In the genomic region with DNA sequence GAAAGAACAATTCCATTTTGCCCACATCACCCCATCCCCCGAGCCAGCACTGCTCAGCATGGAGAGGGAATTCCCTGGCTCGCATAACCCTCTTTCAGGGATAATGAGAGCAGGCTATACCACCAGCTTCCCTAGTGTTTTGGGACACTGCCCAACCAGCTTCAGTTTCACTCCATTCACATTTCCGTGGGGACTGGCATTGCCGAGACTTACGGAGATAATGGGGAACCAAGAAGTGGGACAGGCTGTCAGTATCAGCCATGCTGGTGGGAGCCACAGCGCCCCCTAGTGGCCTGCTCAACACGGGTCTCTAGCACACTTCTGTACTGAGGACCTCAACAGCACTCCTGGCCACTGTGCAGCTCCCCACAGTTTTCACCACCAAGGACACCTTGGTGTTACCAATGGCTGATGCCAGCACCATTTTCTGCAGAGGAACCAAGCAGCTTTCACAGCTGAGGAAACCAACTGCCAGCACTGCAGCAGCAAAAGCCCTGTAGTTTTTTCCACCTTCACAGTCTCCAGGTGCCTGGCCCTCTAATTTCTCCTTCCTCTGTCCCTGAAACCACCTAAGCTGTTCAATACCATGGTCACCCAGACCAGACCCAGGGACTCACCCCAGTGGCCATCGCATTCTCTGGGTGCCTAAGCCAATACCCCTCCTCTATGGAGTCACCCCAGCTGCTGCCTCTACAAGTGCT, we compare ENCODE assay signal across 8 cellular contexts. TPM values are rescaled to one million over a fixed set of nuclear protein-coding genes. Genes with fewer than 3 reads are reported as not detected.
DNase-seq lines count a peak whose midpoint lies in the region; ATAC-seq and TF ChIP-seq lines count a peak whose summit lies in the region.

No MANE protein-coding gene starts in this region.

- peaks cover 0 to 6% (median 0%) of the 10 kb centered on the region in 3 donors for H3K9me3 Mint-ChIP-seq in IgD-negative memory B cell

- no peak overlapping the region for H3K9ac ChIP-seq in parathyroid adenoma

- peak overlapping the region; percentile 91 for H3K4me2 ChIP-seq in parathyroid adenoma (ENCODE audit: low read length)

- peaks cover 11 to 19% (median 16%) of the 10 kb centered on the region in 3 donors for H3K4me1 Mint-ChIP-seq in IgD-negative memory B cell

- no peaks in the 10 kb centered on the region for H3K27me3 Mint-ChIP-seq in IgD-negative memory B cell

- H3K79me2 ChIP-seq in parathyroid adenoma = no peaks in the 10 kb centered on the region

- H3K4me3 ChIP-seq in GM12865 (ENCODE audit: low read depth, low read length) (peak overlapping the region; percentile 7; the same call in 1 of the 2 replicates), SJSA1 (no peak overlapping the region), parathyroid adenoma (ENCODE audit: low read depth, low read length) (no peak overlapping the region), thoracic aorta (peak overlapping the region; percentile 45)

- peak overlapping the region in 1 of 4 donors; percentile 60 for H3K4me3 Mint-ChIP-seq in IgD-negative memory B cell

- ATAC-seq in thoracic aorta (ENCODE audit: insufficient number of reproducible peaks, low FRiP score, low read depth) (no peak), GM21717 (IDR thresholded peaks at IDR 0.05; ENCODE audit: unreplicated experiment) (no peak)

- H2AFZ ChIP-seq in parathyroid adenoma = peak overlapping the region; percentile 78

- no peaks in the 10 kb centered on the region for H3K9me3 ChIP-seq in SJSA1 (replicated peaks)
- H3K9me3 ChIP-seq in parathyroid adenoma (ENCODE audit: control insufficient read depth, low read length) = no peaks in the 10 kb centered on the region
- peaks cover 6% of the 10 kb centered on the region for H3K9me3 ChIP-seq in thoracic aorta

- H3K36me3 ChIP-seq in SJSA1 (no peaks in the 10 kb centered on the region), parathyroid adenoma (ENCODE audit: control insufficient read depth, insufficient read depth, low read length) (no peaks in the 10 kb centered on the region), thoracic aorta (no peaks in the 10 kb centered on the region)

- H3K4me1 ChIP-seq in SJSA1 (replicated peaks) (0 out of 2 replicates have a peak, but pooled peaks cover 3% of the 10 kb centered on the region), parathyroid adenoma (no peaks in the 10 kb centered on the region), thoracic aorta (ENCODE audit: control insufficient read depth in 1 of 2, low read depth in 2 of 2) (no peaks in the 10 kb centered on the region)

- H3K27ac ChIP-seq in SJSA1 (no peak overlapping the region), parathyroid adenoma (no peak overlapping the region), thoracic aorta (no peak overlapping the region)

- DNase-seq in GM12865 (ENCODE audit: low read depth) = peak; percentile 89
- DNase-seq in SJSA1 (ENCODE audit: low read depth in 1 of 2, low spot score in 2 of 2) = peak; percentile 27 to 70
- DNase-seq in activated gamma-delta T cell treated with Interleukin-2 at 50 U/mL for 16 hours = peak; percentile 79
- peak; percentile 45 for DNase-seq in globus pallidus (ENCODE audit: low spot score)
- peak; percentile 18 for DNase-seq in thoracic aorta (ENCODE audit: low spot score)

- peaks cover 4% of the 10 kb centered on the region for H3K36me3 Mint-ChIP-seq in IgD-negative memory B cell

- H3K27me3 ChIP-seq in SJSA1 (replicated peaks) = no peaks in the 10 kb centered on the region; the same call in 1 of the 2 replicates
- no peaks in the 10 kb centered on the region for H3K27me3 ChIP-seq in parathyroid adenoma (ENCODE audit: control insufficient read depth, insufficient read depth, low read length)
- no peaks in the 10 kb centered on the region for H3K27me3 ChIP-seq in thoracic aorta (replicated peaks; ENCODE audit: insufficient read depth)

- TF ChIP-seq CTCF in GM12865 (IDR thresholded peaks at IDR 0.05; ENCODE audit: insufficient read depth, low read depth, low read length, missing control alignments) (peak; percentile 99), parathyroid adenoma (IDR thresholded peaks at IDR 0.05) (peak; percentile 84), thoracic aorta (IDR thresholded peaks at IDR 0.05) (peak; percentile 66)

- H3K27ac Mint-ChIP-seq in IgD-negative memory B cell = peak overlapping the region in 2 of 3 donors; percentile 27 to 65

RNA-seq across cellular contexts. Expression of a gene that starts 23.7 kb away (rescaled TPM):
- 11.6 TPM for polyA plus RNA-seq in IgD-negative memory B cell
- not detected in 2 replicates for total RNA-seq in SJSA1 (2014; rRNA removed; shearing (Covaris generic))
- total RNA-seq in thoracic aorta = 1 to 10 TPM; 2.4 to 2.8 TPM

RNA-seq across cellular contexts. Expression of a gene that starts 33.9 kb away (rescaled TPM):
- polyA plus RNA-seq in IgD-negative memory B cell = 754 TPM
- total RNA-seq in SJSA1 (2014; rRNA removed; shearing (Covaris generic)) = not detected in 2 replicates
- total RNA-seq in thoracic aorta = 10 to 100 TPM; 29.8 to 33.0 TPM

Comparison
In these comparisons a context has a peak if more than half of its experiments do, and no peak if none do; other contexts are left out.
1. DNase-seq: peak in every context shown above with its lines; median percentile 89 in GM12865; 79 in activated gamma-delta T cell treated with Interleukin-2 at 50 U/mL for 16 hours; 48 in SJSA1; 45 in globus pallidus; 18 in thoracic aorta.
2. H3K4me3 ChIP-seq: peak in GM12865 (single experiment) and thoracic aorta (single experiment); none in SJSA1 (single experiment) and parathyroid adenoma (single experiment).
3. RNA of a gene that starts 33.9 kb away (total RNA-seq): 29.8 to 33.0 TPM in thoracic aorta; not detected in SJSA1; every median in the first group is over 10 times any median in the second.
4. Peak in every context shown above with its lines, with median percentiles within 50 percentile points of each other: CTCF ChIP-seq.